ENCODE assay signal across 20 cellular contexts in genomic region chr3:154973851-154974250, GRCh38.
A peak's percentile ranks its signal among the peaks of the same experiment; 100 is the strongest.
DNase-seq lines count a peak whose midpoint lies in the region; ATAC-seq and TF ChIP-seq lines count a peak whose summit lies in the region.
"Had no signal": no experiment of that assay in that cellular context is flagged by ENCODE, and none has a peak within 500 bp of the region (broad histone marks: within the 10 kb centered on the region; RNA-seq: fewer than 3 reads in every experiment).

No MANE protein-coding gene starts in this region.

- no peak overlapping the region for H3K4me3 Mint-ChIP-seq in CD8-positive, alpha-beta T cell
- H3K4me3 Mint-ChIP-seq: CD14-positive monocyte had no signal

- H4K20me1 ChIP-seq in GM23248 (ENCODE audit: insufficient read depth) (no peaks in the 10 kb centered on the region), smooth muscle cell (ENCODE audit: low read depth) (no peaks in the 10 kb centered on the region)

- no peak overlapping the region for H3K9ac ChIP-seq in GM23248
- H3K9ac ChIP-seq in adipocyte (ENCODE audit: low read length) = peak overlapping the region; percentile 87
- H3K9ac ChIP-seq in smooth muscle cell (ENCODE audit: low read depth) = no peak overlapping the region

- H3K9me3 Mint-ChIP-seq in CD8-positive, alpha-beta T cell = no peaks in the 10 kb centered on the region

- H3K27ac ChIP-seq in GM23248 = 0 out of 2 replicates have a peak overlapping the region, but pooled peaks have one; percentile 95
- H3K27ac ChIP-seq in smooth muscle cell (ENCODE audit: low read depth) = peak overlapping the region; percentile 82
- H3K27ac ChIP-seq in CD8-positive, alpha-beta T cell (ENCODE audit: low read depth, low read length) = no peak overlapping the region

- peaks cover 50% of the 10 kb centered on the region for H3K4me1 ChIP-seq in GM23248 (ENCODE audit: insufficient read depth)
- H3K4me1 ChIP-seq in adipocyte (ENCODE audit: control insufficient read depth, insufficient read depth, low read length) = peaks cover 65% of the 10 kb centered on the region
- H3K4me1 ChIP-seq in smooth muscle cell (ENCODE audit: low read depth) = no peaks in the 10 kb centered on the region
- no peaks in the 10 kb centered on the region for H3K4me1 ChIP-seq in CD8-positive, alpha-beta T cell (ENCODE audit: insufficient read depth, low read length)

- intact Hi-C loops in CD8-positive, alpha-beta T cell (cut with DNase I, micrococcal nuclease) = no loop called here

- no peaks in the 10 kb centered on the region for H3K36me3 Mint-ChIP-seq in CD8-positive, alpha-beta T cell

- H3K36me3 ChIP-seq in GM23248 (ENCODE audit: low read depth) (no peaks in the 10 kb centered on the region), adipocyte (ENCODE audit: control insufficient read depth, insufficient read depth, low read length, severe bottlenecking) (no peaks in the 10 kb centered on the region), smooth muscle cell (ENCODE audit: low read depth) (no peaks in the 10 kb centered on the region)
- no peaks in the 10 kb centered on the region for H3K36me3 ChIP-seq in CD8-positive, alpha-beta T cell (ENCODE audit: insufficient read depth, low read length)

- H3K27me3 ChIP-seq in GM23248 (replicated peaks; ENCODE audit: insufficient read depth) (no peaks in the 10 kb centered on the region), adipocyte (replicated peaks; ENCODE audit: control insufficient read depth, insufficient read depth, low read length) (no peaks in the 10 kb centered on the region), smooth muscle cell (ENCODE audit: low read depth) (no peaks in the 10 kb centered on the region)
- H3K27me3 ChIP-seq in CD8-positive, alpha-beta T cell (ENCODE audit: insufficient read depth, low read length) = no peaks in the 10 kb centered on the region

- CTCF ChIA-PET in CD8-positive, alpha-beta T cell (lab: Charles Lee) = no interaction called here

- H3K9me2 ChIP-seq in GM23248 (ENCODE audit: insufficient read depth) = 0 out of 2 replicates have a peak, but pooled peaks cover 6% of the 10 kb centered on the region

- H3K4me3 ChIP-seq in GM23248 (no peak overlapping the region), adipocyte (ENCODE audit: low read length) (no peak overlapping the region), smooth muscle cell (no peak overlapping the region)
- no peak overlapping the region for H3K4me3 ChIP-seq in CD8-positive, alpha-beta T cell (ENCODE audit: low read depth, low read length)

- POLR2A ChIA-PET in CD8-positive, alpha-beta T cell (lab: Charles Lee) = no interaction called here

- WGBS in GM23248 (ENCODE audit: low coverage in 1 of 2, low lambda C conversion rate in 2 of 2, missing lambda C conversion rate in 2 of 2), 2 experiments = 63 to 65% methylated on average over 3 of the region's 3 CpGs
- WGBS in smooth muscle cell (ENCODE audit: low lambda C conversion rate) = 71% methylated on average over 3 of the region's 3 CpGs

- in situ Hi-C loops in GM23248 (cut with MboI) = no loop called here

- ATAC-seq in GM21786 (IDR thresholded peaks at IDR 0.05; ENCODE audit: unreplicated experiment) = no peak
- ATAC-seq in CD8-positive, alpha-beta T cell = no peak
- no peak for ATAC-seq in GM21423 (IDR thresholded peaks at IDR 0.05; ENCODE audit: unreplicated experiment)
- ATAC-seq: PC-3 had no signal

- H3K79me2 ChIP-seq in GM23248 (ENCODE audit: insufficient read depth) = no peaks in the 10 kb centered on the region
- no peaks in the 10 kb centered on the region for H3K79me2 ChIP-seq in smooth muscle cell (ENCODE audit: low read depth)

- H3K4me1 Mint-ChIP-seq in CD8-positive, alpha-beta T cell (ENCODE audit: low read depth) = no peaks in the 10 kb centered on the region

- no peak for TF ChIP-seq CTCF in smooth muscle cell (IDR thresholded peaks at IDR 0.05; ENCODE audit: borderline replicate concordance, insufficient read depth, poor library complexity, severe bottlenecking)
- TF ChIP-seq CTCF in CD8-positive, alpha-beta T cell (IDR thresholded peaks at IDR 0.05) = no peak

- no peaks in the 10 kb centered on the region for H3K9me3 ChIP-seq in GM23248 (ENCODE audit: low read depth)
- H3K9me3 ChIP-seq in adipocyte (ENCODE audit: control insufficient read depth, low read length) = no peaks in the 10 kb centered on the region
- H3K9me3 ChIP-seq in smooth muscle cell (replicated peaks; ENCODE audit: low read depth) = no peaks in the 10 kb centered on the region
- no peaks in the 10 kb centered on the region for H3K9me3 ChIP-seq in CD8-positive, alpha-beta T cell (ENCODE audit: low read length)

- H2AFZ ChIP-seq in GM23248 (peak overlapping the region; percentile 18; the same call in 1 of the 2 replicates), smooth muscle cell (ENCODE audit: low read depth) (peak overlapping the region; percentile 54)

- H3F3A ChIP-seq in GM23248 (ENCODE audit: insufficient read depth) = peaks cover 35% of the 10 kb centered on the region
- peaks cover 3% of the 10 kb centered on the region for H3F3A ChIP-seq in smooth muscle cell (ENCODE audit: low read depth)

- H3K27me3 Mint-ChIP-seq in CD8-positive, alpha-beta T cell (ENCODE audit: low read depth) = no peaks in the 10 kb centered on the region

- no peak overlapping the region for H3K4me2 ChIP-seq in GM23248 (ENCODE audit: unreplicated experiment)
- H3K4me2 ChIP-seq in smooth muscle cell = peak overlapping the region; percentile 34

- DNase-seq in GM23248 = no peak
- DNase-seq in adipocyte (ENCODE audit: low read depth) = no peak
- peak; percentile 62 for DNase-seq in iris pigment epithelial cell (ENCODE audit: low read depth)
- DNase-seq in smooth muscle cell (lab: John Stamatoyannopoulos, UW; ENCODE audit: unreplicated experiment) = no peak
- DNase-seq in CD8-positive, alpha-beta T cell = no peak
- DNase-seq: DMS79 treated with DMSO at 0.1 percent for 48 hours, GF-D8, H7, KG1, NCI-H1417, NCI-H187, NCI-H2227 treated with DMSO at 0.1 percent for 48 hours, NCI-H510A treated with DMSO at 0.1 percent for 48 hours, NCI-H82, PC-3, RPMI8226, SIG-M5 had no signal

- no peak overlapping the region for H3K27ac Mint-ChIP-seq in CD8-positive, alpha-beta T cell
- H3K27ac Mint-ChIP-seq: CD14-positive monocyte had no signal
